Comparison of ENCODE assay signal across 16 cellular contexts in genomic region chr1:222369991-222370910, GRCh38.
DNase-seq lines count a peak whose midpoint lies in the region; TF ChIP-seq lines count a peak whose summit lies in the region.
"Had no signal": no experiment of that assay in that cellular context is flagged by ENCODE, and none has a peak within 500 bp of the region (broad histone marks: within the 10 kb centered on the region; RNA-seq: fewer than 3 reads in every experiment).

No MANE protein-coding gene starts in this region.

- peaks cover 20% of the 10 kb centered on the region for H3K4me1 Mint-ChIP-seq in MCF 10A (ENCODE audit: insufficient read depth, unreplicated experiment)

- no peaks in the 10 kb centered on the region for H3K4me1 ChIP-seq in breast epithelium
- peaks cover 43% of the 10 kb centered on the region for H3K4me1 ChIP-seq in SJSA1 (replicated peaks)
- peaks cover 35% of the 10 kb centered on the region for H3K4me1 ChIP-seq in skeletal muscle satellite cell (ENCODE audit: control insufficient read depth, insufficient read depth, low read length)
- H3K4me1 ChIP-seq: neural progenitor cell, uterus had no signal

- H3K4me2 ChIP-seq in skeletal muscle satellite cell (ENCODE audit: low read length) = peak overlapping the region; percentile 67
- H3K4me2 ChIP-seq: neural progenitor cell had no signal

- H3K36me3 ChIP-seq in breast epithelium (no peaks in the 10 kb centered on the region), SJSA1 (no peaks in the 10 kb centered on the region), skeletal muscle satellite cell (ENCODE audit: insufficient read depth, low read length) (no peaks in the 10 kb centered on the region)
- H3K36me3 ChIP-seq: neural progenitor cell, uterus had no signal

- H3K27ac ChIP-seq in breast epithelium (no peak overlapping the region), SJSA1 (peak overlapping the region; percentile 98), coronary artery (no peak overlapping the region)
- H3K27ac ChIP-seq: neural progenitor cell, uterus had no signal

- H3K9ac ChIP-seq in skeletal muscle satellite cell (ENCODE audit: low read depth, low read length) = peak overlapping the region; percentile 75
- H3K9ac ChIP-seq: neural progenitor cell had no signal

- no peaks in the 10 kb centered on the region for H3K9me3 Mint-ChIP-seq in MCF 10A (ENCODE audit: unreplicated experiment)
- H3K9me3 Mint-ChIP-seq: activated CD8-positive, alpha-beta T cell treated with anti-CD3 and anti-CD28 coated beads for 36 hours; neural progenitor cell had no signal

- H3K27ac Mint-ChIP-seq in MCF 10A (ENCODE audit: low read depth, unreplicated experiment) = peak overlapping the region; percentile 94
- H3K27ac Mint-ChIP-seq: activated CD8-positive, alpha-beta T cell treated with anti-CD3 and anti-CD28 coated beads for 36 hours; neural progenitor cell had no signal

- POLR2A ChIA-PET in MCF 10A (lab: Yijun Ruan, JAX) = interaction anchor here (0.6 to 1.8 kb wide), 5 partner anchors 9 to 629 kb away, joined by 3 to 4 read pairs (median 4); partner anchors contain the start of gene DUSP10

- intact Hi-C loops in MCF 10A (cut with micrococcal nuclease) = loop anchor here (2.0 kb wide), 2 partner anchors 81 to 85 kb away; no protein-coding TSS in a partner anchor
- intact Hi-C loops in breast epithelium (cut with DNase I; ENCODE audit: low total_unique reads) = no loop called here

- no peak overlapping the region for H3K4me3 Mint-ChIP-seq in MCF 10A (ENCODE audit: unreplicated experiment)
- H3K4me3 Mint-ChIP-seq: activated CD8-positive, alpha-beta T cell treated with anti-CD3 and anti-CD28 coated beads for 36 hours; neural progenitor cell had no signal

- DNase-seq in MCF 10A (ENCODE audit: unreplicated experiment) (peak; percentile 78), breast epithelium (ENCODE audit: low spot score in 2 of 2) (no peak), SJSA1 (ENCODE audit: low read depth in 1 of 2, low spot score in 2 of 2) (peak; percentile 72 to 78), foreskin fibroblast (peak; percentile 7 to 52), NCI-H2227 (lab: John Stamatoyannopoulos, UW; ENCODE audit: unreplicated experiment) (no peak), coronary artery (ENCODE audit: low spot score) (no peak)
- no peak for DNase-seq in activated CD4-positive, alpha-beta T cell treated with anti-CD3 and anti-CD28 coated beads for 4 hours
- DNase-seq: activated CD8-positive, alpha-beta T cell treated with anti-CD3 and anti-CD28 coated beads for 36 hours; activated naive CD4-positive, alpha-beta T cell; DMS79; Karpas-422; NCI-H2029 treated with DMSO at 0.1 percent for 48 hours; T-helper 2 cell; uterus had no signal

- no peaks in the 10 kb centered on the region for H3K36me3 Mint-ChIP-seq in MCF 10A (ENCODE audit: insufficient read depth, unreplicated experiment)
- H3K36me3 Mint-ChIP-seq: neural progenitor cell had no signal

- TF ChIP-seq POLR2A in breast epithelium (IDR thresholded peaks at IDR 0.05) = no peak

- H3K27me3 Mint-ChIP-seq in MCF 10A (ENCODE audit: insufficient read depth, unreplicated experiment) = no peaks in the 10 kb centered on the region
- H3K27me3 Mint-ChIP-seq: activated CD8-positive, alpha-beta T cell treated with anti-CD3 and anti-CD28 coated beads for 36 hours had no signal

- CTCF ChIA-PET in MCF 10A (lab: Yijun Ruan, JAX) = interaction anchor here (0.6 to 2.5 kb wide), 5 partner anchors 9 to 629 kb away, joined by 3 to 10 read pairs (median 3); no protein-coding TSS in a partner anchor

- no peaks in the 10 kb centered on the region for H3K9me3 ChIP-seq in breast epithelium
- H3K9me3 ChIP-seq in SJSA1 (replicated peaks) = no peaks in the 10 kb centered on the region
- no peaks in the 10 kb centered on the region for H3K9me3 ChIP-seq in skeletal muscle satellite cell (replicated peaks; ENCODE audit: low read length)
- H3K9me3 ChIP-seq: uterus had no signal

- H3K4me3 ChIP-seq in breast epithelium (no peak overlapping the region), SJSA1 (no peak overlapping the region), foreskin fibroblast (ENCODE audit: low read depth in 1 of 2, low read length in 2 of 2) (no peak overlapping the region), skeletal muscle satellite cell (ENCODE audit: low read length) (peak overlapping the region; percentile 39), coronary artery (no peak overlapping the region)
- H3K4me3 ChIP-seq: neural progenitor cell, uterus had no signal

- BruUV-seq in MCF 10A (replicated peaks; lab: Mats Ljungman, UMichigan) = no TSS peak

- no peak for TF ChIP-seq CTCF in MCF 10A (IDR thresholded peaks at IDR 0.05; ENCODE audit: unreplicated experiment)
- no peak for TF ChIP-seq CTCF in breast epithelium (IDR thresholded peaks at IDR 0.05)
- TF ChIP-seq CTCF in foreskin fibroblast (IDR thresholded peaks at IDR 0.05; ENCODE audit: low read depth, low read length) = no peak
- TF ChIP-seq CTCF in coronary artery (IDR thresholded peaks at IDR 0.05) = no peak

- no peaks in the 10 kb centered on the region for H3K27me3 ChIP-seq in breast epithelium
- H3K27me3 ChIP-seq in SJSA1 (replicated peaks) = no peaks in the 10 kb centered on the region
- no peaks in the 10 kb centered on the region for H3K27me3 ChIP-seq in skeletal muscle satellite cell (ENCODE audit: control insufficient read depth, insufficient read depth, low read length)
- H3K27me3 ChIP-seq: neural progenitor cell, uterus had no signal

Comparison
In these comparisons a context has a peak if more than half of its experiments do, and no peak if none do; other contexts are left out.
1. DNase-seq: peak in MCF 10A (single experiment), SJSA1 (2 of 2) and foreskin fibroblast (2 of 2); none in breast epithelium (0 of 2), activated CD4-positive, alpha-beta T cell treated with anti-CD3 and anti-CD28 coated beads for 4 hours (0 of 2), NCI-H2227 (single experiment) and coronary artery (single experiment).